In genomic region chr10:13787015-13787421, GRCh38 we compare ENCODE assay signal across 1 cellular context.
TF ChIP-seq lines count a peak whose summit lies in the region.

No MANE protein-coding gene starts in this region.

TF ChIP-seq in GM12878, 131 proteins besides CTCF, POLR2A, EP300 and RAD21 (continued from another document):
- TF ChIP-seq RELA (IDR thresholded peaks at IDR 0.05; ENCODE audit: borderline replicate concordance, partially characterized antibody) (peak; percentile 83), POU2F2 (IDR thresholded peaks at IDR 0.05; ENCODE audit: borderline replicate concordance, low read depth, low read length) (no peak), USF2 (IDR thresholded peaks at IDR 0.05; ENCODE audit: borderline replicate concordance, low read depth, low read length) (no peak), JUNB (IDR thresholded peaks at IDR 0.05) (no peak), RAD51 (IDR thresholded peaks at IDR 0.05) (no peak), HDGF (IDR thresholded peaks at IDR 0.05) (no peak), CREB1 (IDR thresholded peaks at IDR 0.05; ENCODE audit: low read depth) (0 out of 2 replicates have a peak, but pooled peaks have one; percentile 40), BCLAF1 (IDR thresholded peaks at IDR 0.05) (no peak), RFX5 (IDR thresholded peaks at IDR 0.05; ENCODE audit: low read depth, low read length) (peak; percentile 53), NFXL1 (IDR thresholded peaks at IDR 0.05; ENCODE audit: borderline replicate concordance) (no peak), SIN3A (IDR thresholded peaks at IDR 0.05; ENCODE audit: low read depth, low read length) (no peak), CREM (IDR thresholded peaks at IDR 0.05; ENCODE audit: low read depth) (peak; percentile 22; the same call in 1 of the 2 replicates)
- TF ChIP-seq, protein P1, sequence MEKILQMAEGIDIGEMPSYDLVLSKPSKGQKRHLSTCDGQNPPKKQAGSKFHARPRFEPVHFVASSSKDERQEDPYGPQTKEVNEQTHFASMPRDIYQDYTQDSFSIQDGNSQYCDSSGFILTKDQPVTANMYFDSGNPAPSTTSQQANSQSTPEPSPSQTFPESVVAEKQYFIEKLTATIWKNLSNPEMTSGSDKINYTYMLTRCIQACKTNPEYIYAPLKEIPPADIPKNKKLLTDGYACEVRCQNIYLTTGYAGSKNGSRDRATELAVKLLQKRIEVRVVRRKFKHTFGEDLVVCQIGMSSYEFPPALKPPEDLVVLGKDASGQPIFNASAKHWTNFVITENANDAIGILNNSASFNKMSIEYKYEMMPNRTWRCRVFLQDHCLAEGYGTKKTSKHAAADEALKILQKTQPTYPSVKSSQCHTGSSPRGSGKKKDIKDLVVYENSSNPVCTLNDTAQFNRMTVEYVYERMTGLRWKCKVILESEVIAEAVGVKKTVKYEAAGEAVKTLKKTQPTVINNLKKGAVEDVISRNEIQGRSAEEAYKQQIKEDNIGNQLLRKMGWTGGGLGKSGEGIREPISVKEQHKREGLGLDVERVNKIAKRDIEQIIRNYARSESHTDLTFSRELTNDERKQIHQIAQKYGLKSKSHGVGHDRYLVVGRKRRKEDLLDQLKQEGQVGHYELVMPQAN (conservative IDR thresholded peaks at IDR 0.05) = no peak
- TF ChIP-seq, protein P2, sequence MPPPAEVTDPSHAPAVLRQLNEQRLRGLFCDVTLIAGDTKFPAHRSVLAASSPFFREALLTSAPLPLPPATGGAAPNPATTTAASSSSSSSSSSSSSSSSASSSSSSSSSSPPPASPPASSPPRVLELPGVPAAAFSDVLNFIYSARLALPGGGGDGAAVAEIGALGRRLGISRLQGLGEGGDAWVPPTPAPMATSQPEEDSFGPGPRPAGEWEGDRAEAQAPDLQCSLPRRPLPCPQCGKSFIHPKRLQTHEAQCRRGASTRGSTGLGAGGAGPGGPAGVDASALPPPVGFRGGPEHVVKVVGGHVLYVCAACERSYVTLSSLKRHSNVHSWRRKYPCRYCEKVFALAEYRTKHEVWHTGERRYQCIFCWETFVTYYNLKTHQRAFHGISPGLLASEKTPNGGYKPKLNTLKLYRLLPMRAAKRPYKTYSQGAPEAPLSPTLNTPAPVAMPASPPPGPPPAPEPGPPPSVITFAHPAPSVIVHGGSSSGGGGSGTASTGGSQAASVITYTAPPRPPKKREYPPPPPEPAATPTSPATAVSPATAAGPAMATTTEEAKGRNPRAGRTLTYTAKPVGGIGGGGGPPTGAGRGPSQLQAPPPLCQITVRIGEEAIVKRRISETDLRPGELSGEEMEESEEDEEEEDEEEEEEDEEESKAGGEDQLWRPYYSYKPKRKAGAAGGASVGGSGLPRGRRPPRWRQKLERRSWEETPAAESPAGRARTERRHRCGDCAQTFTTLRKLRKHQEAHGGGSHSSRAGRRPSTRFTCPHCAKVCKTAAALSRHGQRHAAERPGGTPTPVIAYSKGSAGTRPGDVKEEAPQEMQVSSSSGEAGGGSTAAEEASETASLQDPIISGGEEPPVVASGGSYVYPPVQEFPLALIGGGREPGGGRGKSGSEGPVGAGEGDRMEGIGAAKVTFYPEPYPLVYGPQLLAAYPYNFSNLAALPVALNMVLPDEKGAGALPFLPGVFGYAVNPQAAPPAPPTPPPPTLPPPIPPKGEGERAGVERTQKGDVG (CRISPR knock-in tag; IDR thresholded peaks at IDR 0.05) = no peak
TF ChIP-seq in GM12878: peak in this region for 21.
